In the genomic region with DNA sequence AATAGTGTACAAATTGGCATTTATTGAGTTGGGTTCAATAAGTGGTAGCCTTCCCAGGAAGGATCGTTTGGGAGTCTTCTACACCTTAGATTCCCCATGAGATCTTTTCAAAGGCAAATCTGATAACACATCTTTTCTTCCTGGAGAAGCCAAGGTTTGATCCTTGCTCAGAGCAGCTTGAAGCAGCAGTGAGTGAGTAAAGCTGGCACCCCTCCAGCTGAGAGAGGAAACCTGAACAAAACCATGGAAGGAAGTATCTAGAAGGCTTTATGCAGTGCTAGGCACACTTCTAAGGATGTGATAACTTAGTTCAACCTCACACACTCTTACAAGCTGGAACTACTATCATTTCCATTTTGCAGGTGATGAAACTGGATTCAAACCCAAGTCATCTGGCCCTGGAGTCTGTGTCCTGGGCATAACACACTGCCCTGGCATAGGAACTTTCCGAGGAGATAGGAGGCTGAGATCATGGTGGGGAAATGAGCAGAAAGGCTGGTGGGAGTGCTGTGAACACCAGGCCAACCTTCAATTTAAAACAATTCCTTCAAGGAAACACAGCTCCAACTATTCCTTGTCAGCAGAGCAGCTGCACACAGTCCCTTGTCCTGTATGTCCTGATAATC, we compare ENCODE assay signal across 8 cellular contexts.
DNase-seq lines count a peak whose midpoint lies in the region; ATAC-seq, FAIRE-seq and TF ChIP-seq lines count a peak whose summit lies in the region.

No MANE protein-coding gene starts in this region.

- no peak for TF ChIP-seq RAD21 in H1 (IDR thresholded peaks at IDR 0.05 in 1 of 2, conservative IDR thresholded peaks at IDR 0.05 in 1 of 2; ENCODE audit: low read depth in 2 of 2, low read length in 2 of 2)

- no peak overlapping the region for H2BK15ac ChIP-seq in H1 (ENCODE audit: low read length)

- TF ChIP-seq POLR2A in H1 (IDR thresholded peaks at IDR 0.05; ENCODE audit: control extremely low read depth in 1 of 2, low read depth in 2 of 2, low read length in 2 of 2): no peak

- no peak overlapping the region for H2BK120ac ChIP-seq in H1 (replicated peaks; ENCODE audit: low read depth, low read length)

- no peak overlapping the region for H3K18ac ChIP-seq in H1 (ENCODE audit: extremely low read depth, low read length)

- H4K91ac ChIP-seq in H1 (replicated peaks; ENCODE audit: insufficient read length, low read length): no peak overlapping the region

- DNase-seq in AG08396 (ENCODE audit: low spot score): peak; percentile 59
- peak; percentile 89 for DNase-seq in M059J (ENCODE audit: low read depth)
- DNase-seq in H1 (ENCODE audit: low read depth in 1 of 2, low spot score in 2 of 2): no peak
- no peak for DNase-seq in DMS153 (lab: John Stamatoyannopoulos, UW)
- DNase-seq in SHP77 (lab: John Stamatoyannopoulos, UW): no peak
- no peak for DNase-seq in NCI-H1105 (lab: John Stamatoyannopoulos, UW)

- H3K4me3 ChIP-seq in H1 (ENCODE audit: extremely low read depth in 1 of 4, insufficient read depth in 2 of 4, low read depth in 3 of 4, low read length in 4 of 4) (peak overlapping the region in 2 of 4 experiments; percentile 21 to 36; a peak in 5 of 8 replicates), mucosa of rectum (ENCODE audit: low read length in 2 of 2) (peak overlapping the region; percentile 40 to 74)

- H2BK20ac ChIP-seq in H1 (ENCODE audit: low read length): no peak overlapping the region

- H2BK5ac ChIP-seq in H1 (ENCODE audit: low read depth, low read length): no peak overlapping the region

- CTCF ChIA-PET in H1 (lab: Charles Lee; ENCODE audit: partially characterized antibody): interaction anchor here (0.8 to 1.4 kb wide), 3 partner anchors 13 to 216 kb away, joined by 3 to 6 read pairs (median 3); no protein-coding TSS in a partner anchor

- H2BK12ac ChIP-seq in H1 (ENCODE audit: low read depth, low read length): no peak overlapping the region

- POLR2A ChIA-PET in H1 (lab: Charles Lee; ENCODE audit: partially characterized antibody): interaction anchor here (1.1 kb wide), 1 partner anchor 14 kb away, joined by 4 read pairs; no protein-coding TSS in a partner anchor

- no peaks in the 10 kb centered on the region for H3K79me2 ChIP-seq in H1 (ENCODE audit: control insufficient read depth in 1 of 2, insufficient read depth in 2 of 2, low read length in 2 of 2)

- FAIRE-seq in H1 (lab: Jason Lieb, UNC): no peak

- H3K4me2 ChIP-seq in H1 (ENCODE audit: insufficient read depth in 1 of 2, low read depth in 2 of 2, low read length in 2 of 2): peak overlapping the region; percentile 63 to 81

- H4K8ac ChIP-seq in H1 (ENCODE audit: extremely low read depth, insufficient read depth, low read length): no peak overlapping the region

- no peak overlapping the region for H3K56ac ChIP-seq in H1 (replicated peaks; ENCODE audit: insufficient read length, low read depth, low read length)

- peaks cover 24 to 60% (median 54%) of the 10 kb centered on the region in 4 experiments for H3K27me3 ChIP-seq in H1 (replicated peaks in 1 of 4; ENCODE audit: control insufficient read depth in 3 of 4, extremely low read depth in 1 of 4, insufficient read depth in 3 of 4, low read length in 3 of 4)
- peaks cover 0 to 2% of the 10 kb centered on the region in 2 donors for H3K27me3 ChIP-seq in mucosa of rectum (ENCODE audit: control insufficient read depth in 2 of 2, insufficient read depth in 2 of 2, low read length in 2 of 2)

- H3K27ac ChIP-seq in H1 (ENCODE audit: low read depth, low read length) (no peak overlapping the region), mucosa of rectum (ENCODE audit: low read depth in 2 of 2, low read length in 2 of 2) (peak overlapping the region; percentile 81 to 94)

- H2AK5ac ChIP-seq in H1 (ENCODE audit: low read depth, low read length): no peak overlapping the region

- no peak overlapping the region for H3K14ac ChIP-seq in H1 (ENCODE audit: insufficient read length)

- H4K5ac ChIP-seq in H1 (ENCODE audit: insufficient read length, low read depth, low read length): no peak overlapping the region

- H3K36me3 ChIP-seq in H1 (ENCODE audit: control insufficient read depth in 2 of 4, insufficient read depth in 4 of 4, low read length in 3 of 4): no peaks in the 10 kb centered on the region
- H3K36me3 ChIP-seq in mucosa of rectum (ENCODE audit: control insufficient read depth in 2 of 2, insufficient read depth in 2 of 2, low read length in 2 of 2): no peaks in the 10 kb centered on the region

- peaks cover 11% of the 10 kb centered on the region for H3K23me2 ChIP-seq in H1 (ENCODE audit: low read depth, low read length)

- H3K4ac ChIP-seq in H1 (replicated peaks; ENCODE audit: insufficient read length, low read depth, low read length): no peak overlapping the region

- no peak for ATAC-seq in GM18498 (IDR thresholded peaks at IDR 0.05; ENCODE audit: unreplicated experiment)

- no peak overlapping the region; a peak in 1 of 7 replicates for H3K9ac ChIP-seq in H1 (replicated peaks in 1 of 4; ENCODE audit: extremely low read depth in 1 of 4, low read depth in 3 of 4, low read length in 3 of 4)
- peak overlapping the region; percentile 43 to 76 for H3K9ac ChIP-seq in mucosa of rectum (ENCODE audit: low read depth in 1 of 2, low read length in 2 of 2)

- H3K79me1 ChIP-seq in H1 (ENCODE audit: low read depth, low read length): no peaks in the 10 kb centered on the region

- no peak for TF ChIP-seq CTCF in H1 (IDR thresholded peaks at IDR 0.05; ENCODE audit: control extremely low read depth in 1 of 3, insufficient read depth in 1 of 3, low read depth in 1 of 3, low read length in 3 of 3)

- H3K9me3 ChIP-seq in H1 (ENCODE audit: insufficient read depth in 2 of 2, low read depth in 1 of 2, low read length in 1 of 2): no peaks in the 10 kb centered on the region
- no peaks in the 10 kb centered on the region for H3K9me3 ChIP-seq in mucosa of rectum (ENCODE audit: control insufficient read depth in 2 of 2, low read length in 2 of 2)

- no peak for TF ChIP-seq EP300 in H1 (IDR thresholded peaks at IDR 0.05; ENCODE audit: borderline replicate concordance in 1 of 2, low read depth in 2 of 2, low read length in 2 of 2)

- WGBS in H1 (ENCODE audit: extremely low coverage in 1 of 2, insufficient coverage in 1 of 2, insufficient read length in 1 of 2, insufficient replicate concordance in 2 of 2, low coverage in 1 of 2, low lambda C conversion rate in 2 of 2, missing lambda C conversion rate in 1 of 2), 2 experiments: 73% methylated on average over 2 of the region's 2 CpGs; no CpG with 5 or more reads in 1 of the 2 experiments

- H3K4me1 ChIP-seq in H1 (replicated peaks in 1 of 4; ENCODE audit: control insufficient read depth in 3 of 4, insufficient read depth in 4 of 4, low read length in 3 of 4): peaks cover 0 to 23% (median 5%) of the 10 kb centered on the region in 4 experiments; a peak in 4 of 7 replicates
- peaks cover 28 to 41% of the 10 kb centered on the region in 2 donors for H3K4me1 ChIP-seq in mucosa of rectum (ENCODE audit: control insufficient read depth in 2 of 2, insufficient read depth in 2 of 2, low read length in 2 of 2)

- H3K23ac ChIP-seq in H1 (ENCODE audit: insufficient read length): no peak overlapping the region

- no peak overlapping the region for H2AFZ ChIP-seq in H1 (ENCODE audit: low read length)

- H4K20me1 ChIP-seq in H1 (replicated peaks in 1 of 2; ENCODE audit: control insufficient read depth in 1 of 2, insufficient read depth in 2 of 2, low read length in 2 of 2): peaks cover 3 to 11% of the 10 kb centered on the region in 2 experiments

TF ChIP-seq in H1, 55 proteins besides CTCF, POLR2A, EP300 and RAD21:
- no peak for TF ChIP-seq MAFK (IDR thresholded peaks at IDR 0.05; ENCODE audit: low read depth, low read length)
- no peak for TF ChIP-seq PHF8 (conservative IDR thresholded peaks at IDR 0.05; ENCODE audit: low read depth, low read length)
- TF ChIP-seq POU5F1 (IDR thresholded peaks at IDR 0.05; ENCODE audit: low read depth, low read length): no peak
- TF ChIP-seq CEBPB (IDR thresholded peaks at IDR 0.05; ENCODE audit: low read depth, low read length): no peak
- TF ChIP-seq CBX8 (IDR thresholded peaks at IDR 0.05; ENCODE audit: borderline replicate concordance, low read depth, low read length): no peak
- no peak for TF ChIP-seq ATF2 (IDR thresholded peaks at IDR 0.05; ENCODE audit: low read length)
- TF ChIP-seq RBBP5 (IDR thresholded peaks at IDR 0.05; ENCODE audit: borderline replicate concordance, low read depth, low read length): no peak
- TF ChIP-seq HDAC6 (IDR thresholded peaks at IDR 0.05; ENCODE audit: low read depth, low read length): no peak
- no peak for TF ChIP-seq KDM1A (IDR thresholded peaks at IDR 0.05; ENCODE audit: borderline replicate concordance, low read length)
- TF ChIP-seq FOSL1 (IDR thresholded peaks at IDR 0.05; ENCODE audit: insufficient read depth, low read depth, low read length): no peak
- no peak for TF ChIP-seq GABPA (IDR thresholded peaks at IDR 0.05; ENCODE audit: borderline replicate concordance, insufficient read depth, low read length)
- TF ChIP-seq GTF2F1 (IDR thresholded peaks at IDR 0.05; ENCODE audit: borderline replicate concordance, low read depth, low read length): no peak
- no peak for TF ChIP-seq JUN (IDR thresholded peaks at IDR 0.05; ENCODE audit: low read depth, low read length)
- TF ChIP-seq CTBP2 (IDR thresholded peaks at IDR 0.05; ENCODE audit: borderline replicate concordance, insufficient read depth, insufficient read length, low read length): no peak
- TF ChIP-seq E2F6 (IDR thresholded peaks at IDR 0.05): no peak

Comparison
In these comparisons a context has a peak if more than half of its experiments do, and no peak if none do; other contexts are left out.
1. DNase-seq: peak in AG08396 (single experiment) and M059J (single experiment); none in H1 (0 of 2), DMS153 (single experiment), SHP77 (0 of 2) and NCI-H1105 (single experiment).
2. H3K9ac ChIP-seq: peak in mucosa of rectum (2 of 2); none in H1 (0 of 4).